10 cellular contexts compared by ENCODE assay signal in the genomic region with DNA sequence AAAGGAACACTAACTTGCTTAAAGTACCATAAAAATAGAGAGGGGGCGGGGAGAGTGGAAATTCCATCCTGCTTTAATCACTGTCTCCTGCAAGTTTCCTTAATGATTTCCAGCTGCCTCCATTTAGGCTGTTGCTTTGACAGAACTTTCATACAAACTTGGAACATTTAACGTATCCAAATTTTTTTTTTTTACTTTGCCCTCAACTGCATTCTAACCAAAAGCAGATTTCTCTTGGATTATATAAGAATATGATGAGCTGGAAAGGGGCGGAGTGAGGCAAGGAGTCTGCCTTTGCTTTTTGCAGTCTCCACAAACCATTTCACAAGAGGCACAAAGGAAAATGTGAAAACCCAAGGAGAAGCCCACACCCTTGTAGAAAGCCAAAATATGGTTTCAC. TPM values are rescaled to one million over a fixed set of nuclear protein-coding genes. Genes with fewer than 3 reads are reported as not detected.
A peak's percentile ranks its signal among the peaks of the same experiment; 100 is the strongest.
DNase-seq lines count a peak whose midpoint lies in the region; ATAC-seq and TF ChIP-seq lines count a peak whose summit lies in the region.
"Had no signal": no experiment of that assay in that cellular context is flagged by ENCODE, and none has a peak within 500 bp of the region (broad histone marks: within the 10 kb centered on the region; RNA-seq: fewer than 3 reads in every experiment).

No MANE protein-coding gene starts in this region.

- TF ChIP-seq CTCF in BJ (IDR thresholded peaks at IDR 0.05; ENCODE audit: insufficient read depth, low read depth, low read length), result no peak

- no peaks in the 10 kb centered on the region; the same call in 1 of the 2 replicates for H3K27me3 ChIP-seq in BJ (ENCODE audit: control insufficient read depth, insufficient read depth, low read length)
- H3K27me3 ChIP-seq in adipocyte (replicated peaks; ENCODE audit: control insufficient read depth, insufficient read depth, low read length), result no peaks in the 10 kb centered on the region

- DNase-seq in BJ (ENCODE audit: low read depth) (peak; percentile 99), adipocyte (ENCODE audit: low read depth) (peak; percentile 98), left cardiac atrium (no peak), sciatic nerve (ENCODE audit: low spot score) (peak; percentile 65)
- no peak for DNase-seq in effector CD4-positive, alpha-beta T cell
- DNase-seq in stimulated activated CD4-positive, alpha-beta T cell treated with anti-CD3 and anti-CD28 coated beads, Interleukin-4, amount 100 ng/mL, for 1 hour, result no peak
- DNase-seq: naive B cell, T1000 had no signal

- intact Hi-C loops in left cardiac atrium (cut with DNase I), result no loop called here
- intact Hi-C loops in sciatic nerve (cut with DNase I), result no loop called here

- no peaks in the 10 kb centered on the region for H3K9me3 ChIP-seq in adipocyte (ENCODE audit: control insufficient read depth, low read length)

- H3K36me3 ChIP-seq in BJ (ENCODE audit: control insufficient read depth, insufficient read depth, low read length) (no peaks in the 10 kb centered on the region), adipocyte (ENCODE audit: control insufficient read depth, insufficient read depth, low read length, severe bottlenecking) (no peaks in the 10 kb centered on the region)

- H3K9ac ChIP-seq in adipocyte (ENCODE audit: low read length), result peak overlapping the region; percentile 74

- CTCF ChIA-PET in BJ (lab: Yijun Ruan, JAX), result interaction anchor here (0.6 to 4.1 kb wide), 5 partner anchors 13 to 293 kb away, joined by 3 to 14 read pairs (median 4); a partner anchor contains a TSS

- ATAC-seq in left cardiac atrium (peak; percentile 87 to 90), sciatic nerve (peak; percentile 95), HG02642 (IDR thresholded peaks at IDR 0.05; ENCODE audit: poor library complexity, unreplicated experiment) (no peak), GM18867 (IDR thresholded peaks at IDR 0.05; ENCODE audit: unreplicated experiment) (no peak)

- no peak overlapping the region for H3K4me3 ChIP-seq in BJ (ENCODE audit: low read depth, low read length)
- H3K4me3 ChIP-seq in adipocyte (ENCODE audit: low read length), result peak overlapping the region; percentile 67

- POLR2A ChIA-PET in BJ (lab: Charles Lee), result interaction anchor here (0.7 to 2.0 kb wide), 5 partner anchors 20 to 52 kb away, joined by 3 to 11 read pairs (median 6); a partner anchor contains a TSS

- H3K4me1 ChIP-seq in adipocyte (ENCODE audit: control insufficient read depth, insufficient read depth, low read length), result peaks cover 50% of the 10 kb centered on the region

RNA-seq across cellular contexts. Expression of a gene that starts 46.6 kb away (rescaled TPM):
- 4,875 and 8,996 TPM in 2 replicates for polyA plus RNA-seq in BJ (2011; rRNA removed)
- polyA minus RNA-seq in BJ (2011; rRNA and poly(A)+ RNA removed), result 1,734 and 2,279 TPM in 2 replicates
- total RNA-seq in left cardiac atrium, result 100 to 1,000 TPM; 258 to 270 TPM
- total RNA-seq in sciatic nerve, result 443 TPM

Comparison
In these comparisons a context has a peak if more than half of its experiments do, and no peak if none do; other contexts are left out.
1. DNase-seq: peak in BJ (single experiment), adipocyte (single experiment) and sciatic nerve (single experiment); none in left cardiac atrium (single experiment), effector CD4-positive, alpha-beta T cell (single experiment) and stimulated activated CD4-positive, alpha-beta T cell treated with anti-CD3 and anti-CD28 coated beads, Interleukin-4, amount 100 ng/mL, for 1 hour (single experiment).
2. ATAC-seq: peak in left cardiac atrium (2 of 2) and sciatic nerve (single experiment); none in HG02642 (single experiment) and GM18867 (single experiment).